20 cellular contexts compared by ENCODE assay signal in the genomic region with DNA sequence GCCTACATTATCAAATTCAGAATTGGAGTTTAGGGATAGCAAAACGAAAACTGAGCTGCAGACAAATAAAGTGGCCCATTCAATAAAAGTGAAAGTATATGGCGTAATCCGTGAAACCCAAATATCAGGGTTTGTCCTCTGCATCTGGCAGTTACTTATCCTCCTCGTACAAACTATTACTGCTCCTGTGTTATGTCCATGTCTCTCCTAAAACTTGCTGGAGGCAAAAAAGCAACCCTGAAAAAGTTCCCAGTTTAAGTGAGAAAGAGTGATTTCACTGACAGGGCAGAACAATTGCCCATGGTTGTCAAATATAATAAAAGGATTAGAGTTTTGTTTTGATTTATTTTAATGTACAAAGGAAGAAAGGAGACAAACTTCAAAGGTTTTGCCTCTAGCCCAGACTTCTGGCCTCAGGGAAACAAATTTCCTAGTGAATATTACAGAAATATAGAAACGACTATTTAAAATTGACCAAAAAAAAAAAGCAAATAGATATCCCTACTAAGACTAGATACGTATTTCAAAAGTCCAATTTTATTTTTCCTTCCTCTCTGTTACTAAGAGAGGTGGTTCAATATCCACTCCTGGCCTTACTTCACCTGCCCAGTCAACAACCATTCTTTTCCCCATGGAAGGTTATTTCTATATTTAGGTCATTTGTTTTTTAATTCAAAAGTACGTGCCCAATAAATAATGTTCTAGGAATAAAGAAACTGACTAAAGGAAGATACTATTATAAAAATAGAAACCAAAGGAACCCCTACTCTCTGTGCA. TPM values are rescaled to one million over a fixed set of nuclear protein-coding genes. Genes with fewer than 3 reads are reported as not detected.
"Had no signal": no experiment of that assay in that cellular context is flagged by ENCODE, and none has a peak within 500 bp of the region (broad histone marks: within the 10 kb centered on the region; RNA-seq: fewer than 3 reads in every experiment).

No MANE protein-coding gene starts in this region.

- H3K4me3 Mint-ChIP-seq: activated naive CD4-positive, alpha-beta T cell treated with anti-CD3 and anti-CD28 coated beads, Interleukin-2, amount 50 U/mL, for 24 hours; activated T-cell treated with anti-CD3 and anti-CD28 coated beads, Interleukin-2, amount 50 U/mL, for 72 hours; effector memory CD8-positive, alpha-beta T cell had no signal

- H3K4me3 ChIP-seq: adrenal gland, lung, skin epidermis, transverse colon had no signal

- H3K4me1 ChIP-seq: transverse colon had no signal

- ATAC-seq: activated T-cell treated with anti-CD3 and anti-CD28 coated beads, Interleukin-2, amount 50 U/mL, for 72 hours; effector memory CD8-positive, alpha-beta T cell; stimulated activated naive CD8-positive, alpha-beta T cell treated with anti-CD3 and anti-CD28 coated beads, Interleukin-15, Interleukin-2, amounts not matched to agents 100 U/mL and 50 U/mL, for 24 hours had no signal

- H3K36me3 Mint-ChIP-seq: activated naive CD4-positive, alpha-beta T cell treated with anti-CD3 and anti-CD28 coated beads, Interleukin-2, amount 50 U/mL, for 24 hours had no signal

- FAIRE-seq: astrocyte had no signal

- H3K36me3 ChIP-seq: adrenal gland, breast epithelium, transverse colon, WERI-Rb-1 had no signal

- H3K4me1 Mint-ChIP-seq: activated naive CD4-positive, alpha-beta T cell treated with anti-CD3 and anti-CD28 coated beads, Interleukin-2, amount 50 U/mL, for 24 hours had no signal

- H3K27ac ChIP-seq: adrenal gland, transverse colon, WERI-Rb-1 had no signal

- H3K27ac Mint-ChIP-seq: activated naive CD4-positive, alpha-beta T cell treated with anti-CD3 and anti-CD28 coated beads, Interleukin-2, amount 50 U/mL, for 24 hours; activated T-cell treated with anti-CD3 and anti-CD28 coated beads, Interleukin-2, amount 50 U/mL, for 72 hours; effector memory CD8-positive, alpha-beta T cell had no signal

- DNase-seq: activated CD4-positive, alpha-beta T cell treated with anti-CD3 and anti-CD28 coated beads for 1 hour; activated gamma-delta T cell; activated T-cell treated with anti-CD3 and anti-CD28 coated beads, Interleukin-2, amount 50 U/mL, for 72 hours; adrenal gland; dermis blood vessel endothelial cell; effector memory CD8-positive, alpha-beta T cell; glutamatergic neuron; occipital lobe; posterior cingulate gyrus; retina; stimulated activated naive CD8-positive, alpha-beta T cell treated with anti-CD3 and anti-CD28 coated beads, Interleukin-15, Interleukin-2, amounts not matched to agents 100 U/mL and 50 U/mL, for 24 hours; transverse colon; WERI-Rb-1 had no signal

- H3K27me3 ChIP-seq: adrenal gland, breast epithelium, transverse colon had no signal

- H3K9me3 ChIP-seq: adrenal gland, breast epithelium, transverse colon had no signal

RNA-seq across cellular contexts. Expression of a gene that starts 50.0 kb away (rescaled TPM):
- total RNA-seq: activated CD8-positive, alpha-beta memory T cell treated with anti-CD3 and anti-CD28 coated beads for 36 hours; activated T-cell treated with anti-CD3 and anti-CD28 coated beads, Interleukin-2, amount 50 U/mL, for 72 hours; T-helper 2 cell treated with Interferon-gamma antibody and Interleukin-4, amounts not matched to agents 100 ng/mL and 5 ng/mL, for 36 hours had no signal
